Comparison of ENCODE assay signal across 22 cellular contexts in the genomic region with DNA sequence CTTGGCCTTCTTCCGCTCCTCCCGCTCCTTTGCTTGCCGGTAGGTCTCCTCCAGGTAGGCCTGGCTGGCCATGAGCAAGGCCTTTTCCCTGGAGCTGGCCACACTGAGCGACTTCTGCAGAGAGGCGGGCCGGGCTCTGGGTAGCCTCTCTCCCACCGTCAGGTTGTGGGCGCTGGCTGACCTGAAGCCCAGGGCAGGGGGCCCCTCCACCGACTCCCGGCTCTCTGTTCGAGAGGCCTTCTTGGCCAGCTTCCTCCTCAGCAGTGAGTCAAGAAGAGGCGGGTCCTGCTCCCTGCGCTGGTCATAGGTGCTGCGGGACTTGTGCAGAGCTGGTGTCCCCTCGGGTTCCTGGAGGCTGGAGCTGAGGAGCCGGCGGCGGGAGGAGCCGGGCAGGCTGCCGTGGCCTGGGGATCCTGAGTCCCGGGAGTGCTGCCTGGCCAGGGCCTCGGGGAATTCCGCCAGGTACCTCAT. TPM values are rescaled to one million over a fixed set of nuclear protein-coding genes. Genes with fewer than 3 reads are reported as not detected.
DNase-seq lines count a peak whose midpoint lies in the region; ATAC-seq and TF ChIP-seq lines count a peak whose summit lies in the region.
"Had no signal": no experiment of that assay in that cellular context is flagged by ENCODE, and none has a peak within 500 bp of the region (broad histone marks: within the 10 kb centered on the region; RNA-seq: fewer than 3 reads in every experiment).

No MANE protein-coding gene starts in this region.

- no peak overlapping the region for H3K4me3 ChIP-seq in lower lobe of right lung
- no peak overlapping the region for H3K4me3 ChIP-seq in upper lobe of left lung

- H3K56ac ChIP-seq in H9 (ENCODE audit: insufficient read length, low read depth, low read length), result no peak overlapping the region

- no peak overlapping the region for H3K27ac Mint-ChIP-seq in H9
- H3K27ac Mint-ChIP-seq: CD8-positive, alpha-beta memory T cell; HFFc6 had no signal

- no peak overlapping the region for H3K4ac ChIP-seq in H9 (ENCODE audit: low read depth, low read length)

- no peaks in the 10 kb centered on the region for H3K9me3 Mint-ChIP-seq in H9
- H3K9me3 Mint-ChIP-seq: HFFc6 had no signal

- H3K4me3 Mint-ChIP-seq in H9, result no peak overlapping the region
- H3K4me3 Mint-ChIP-seq: CD14-positive monocyte; CD8-positive, alpha-beta memory T cell; HFFc6 had no signal

- H4K8ac ChIP-seq in H9 (replicated peaks; ENCODE audit: insufficient read length, low read depth, low read length), result no peak overlapping the region

- H4K20me1 ChIP-seq in H9 (ENCODE audit: control insufficient read depth, insufficient read depth, insufficient read length), result no peaks in the 10 kb centered on the region

- no peaks in the 10 kb centered on the region for H3K23me2 ChIP-seq in H9 (ENCODE audit: insufficient read length, low read depth, low read length, poor library complexity, severe bottlenecking)

- no peak overlapping the region for H3K4me2 ChIP-seq in H9 (ENCODE audit: insufficient read depth, insufficient read length, low read length)
- H3K4me2 ChIP-seq: KMS-11, SK-N-SH had no signal

- no peak overlapping the region for H2BK20ac ChIP-seq in H9 (ENCODE audit: low read depth, low read length, poor library complexity, severe bottlenecking)

- no peak for TF ChIP-seq EP300 in upper lobe of left lung (IDR thresholded peaks at IDR 0.05)

- H2BK12ac ChIP-seq in H9 (ENCODE audit: insufficient read length, low read depth, low read length), result no peak overlapping the region

- WGBS in H9 (ENCODE audit: extremely low coverage, insufficient read length, low lambda C conversion rate), result no CpG with 5 or more reads among the region's 23 CpGs
- WGBS in upper lobe of left lung, 2 donors, result 76% methylated on average over 23 of the region's 23 CpGs; no CpG with 5 or more reads in 1 of the 2 donors

- no peak overlapping the region for H3K9ac ChIP-seq in H9 (ENCODE audit: extremely low read depth, insufficient read length, low read length)
- H3K9ac ChIP-seq: KMS-11, SK-N-SH had no signal

- H3K9me3 ChIP-seq in H9 (ENCODE audit: control insufficient read depth, low read depth, low read length), result no peaks in the 10 kb centered on the region
- no peaks in the 10 kb centered on the region for H3K9me3 ChIP-seq in lower lobe of right lung
- no peaks in the 10 kb centered on the region for H3K9me3 ChIP-seq in upper lobe of left lung
- H3K9me3 ChIP-seq: SK-N-SH had no signal

- intact Hi-C loops in lower lobe of right lung (cut with DNase I), result no loop called here

- H3K36me3 ChIP-seq in lower lobe of right lung (no peaks in the 10 kb centered on the region), upper lobe of left lung (no peaks in the 10 kb centered on the region)

- H3K4me1 ChIP-seq in H9 (ENCODE audit: insufficient read depth, low read length), result no peaks in the 10 kb centered on the region
- peaks cover 8% of the 10 kb centered on the region for H3K4me1 ChIP-seq in lower lobe of right lung
- peaks cover 0 to 16% (median 8%) of the 10 kb centered on the region in 4 donors for H3K4me1 ChIP-seq in upper lobe of left lung

- DNase-seq in H9 (peak; percentile 61), lower lobe of right lung (peak; percentile 62), upper lobe of left lung (peak; percentile 71 to 82), NCI-H2196 treated with DMSO at 0.1 percent for 48 hours (lab: John Stamatoyannopoulos, UW; ENCODE audit: unreplicated experiment) (no peak), DMS79 treated with DMSO at 0.1 percent for 48 hours (lab: John Stamatoyannopoulos, UW) (no peak)
- no peak for DNase-seq in activated CD4-positive, alpha-beta T cell treated with anti-CD3 and anti-CD28 coated beads, Interleukin-2, amount 50 U/mL, for 1 hour
- DNase-seq: CD8-positive, alpha-beta memory T cell; DMS 273 treated with DMSO at 0.1 percent for 48 hours; DMS79; GF-D8; HFFc6; IMR-90; MM.1S; NCI-H2029; NCI-H2227 treated with DMSO at 0.1 percent for 48 hours; NCI-H526 treated with DMSO at 0.1 percent for 48 hours; SK-N-SH had no signal

- no peak overlapping the region for H4K5ac ChIP-seq in H9 (ENCODE audit: insufficient read length, low read depth, low read length)

- TF ChIP-seq CTCF in H9 (conservative IDR thresholded peaks at IDR 0.05) (no peak), lower lobe of right lung (IDR thresholded peaks at IDR 0.05) (no peak), upper lobe of left lung (IDR thresholded peaks at IDR 0.05) (no peak)

- no peak overlapping the region for H3K14ac ChIP-seq in H9 (ENCODE audit: insufficient read depth, low read length)

- H3K36me3 Mint-ChIP-seq in H9 (ENCODE audit: insufficient read depth in 1 of 3, low read depth in 3 of 3), result no peaks in the 10 kb centered on the region
- H3K36me3 Mint-ChIP-seq: CD14-positive monocyte; CD8-positive, alpha-beta memory T cell had no signal

- no peak overlapping the region for H2BK120ac ChIP-seq in H9 (ENCODE audit: low read depth, low read length, poor library complexity, severe bottlenecking)

- H3K4me1 Mint-ChIP-seq in H9, result peaks cover 20 to 28% of the 10 kb centered on the region in 2 experiments
- H3K4me1 Mint-ChIP-seq: CD8-positive, alpha-beta memory T cell had no signal

- ATAC-seq in esophagus mucosa (peak; percentile 48), lower lobe of right lung (peak; percentile 62 to 73), upper lobe of left lung (ENCODE audit: low FRiP score in 2 of 2) (peak in 1 of 2 donors; percentile 59), GM18511 (IDR thresholded peaks at IDR 0.05; ENCODE audit: unreplicated experiment) (no peak)
- ATAC-seq: Panc1 had no signal

- no peak overlapping the region for H2AFZ ChIP-seq in H9 (ENCODE audit: low read length)

- H3K23ac ChIP-seq in H9 (ENCODE audit: insufficient read length, low read depth, low read length), result no peak overlapping the region

- peak in 1 of 4 donors; percentile 13 for TF ChIP-seq POLR2A in upper lobe of left lung (IDR thresholded peaks at IDR 0.05)

- H3K27me3 ChIP-seq in H9 (ENCODE audit: insufficient read depth, low read length), result no peaks in the 10 kb centered on the region
- peaks cover 10% of the 10 kb centered on the region for H3K27me3 ChIP-seq in lower lobe of right lung (ENCODE audit: low read depth)
- no peaks in the 10 kb centered on the region for H3K27me3 ChIP-seq in upper lobe of left lung

- H3K27ac ChIP-seq in H9 (ENCODE audit: insufficient read length, low read depth, low read length) (no peak overlapping the region), lower lobe of right lung (no peak overlapping the region), upper lobe of left lung (no peak overlapping the region)
- H3K27ac ChIP-seq: KMS-11 had no signal

- no peaks in the 10 kb centered on the region for H3K79me2 ChIP-seq in H9 (ENCODE audit: insufficient read depth, low read length)

- no peaks in the 10 kb centered on the region for H3K79me1 ChIP-seq in H9 (ENCODE audit: insufficient read depth, low read depth, low read length, poor library complexity, severe bottlenecking)

- H2AK5ac ChIP-seq in H9 (ENCODE audit: insufficient read length, low read length), result no peak overlapping the region

- no peak overlapping the region for H3T11ph ChIP-seq in H9 (ENCODE audit: low read length)

- H3K18ac ChIP-seq in H9 (ENCODE audit: insufficient read length, low read depth, low read length), result no peak overlapping the region

- H3K27me3 Mint-ChIP-seq in H9 (ENCODE audit: low read depth), result no peaks in the 10 kb centered on the region; the same call in none of the 2 replicates

- no peak overlapping the region for H2BK5ac ChIP-seq in H9 (ENCODE audit: insufficient read length, low read length)

- no peak overlapping the region for H4K91ac ChIP-seq in H9 (ENCODE audit: insufficient read length, low read depth, low read length)

- no peak overlapping the region for H2BK15ac ChIP-seq in H9 (ENCODE audit: low read depth, low read length)

RNA-seq across cellular contexts. Expression of gene GPR179, which starts 12.8 kb away (rescaled TPM):
- total RNA-seq in H9 (2021), result not detected in 2 replicates
- total RNA-seq in esophagus mucosa, result not detected
- total RNA-seq in lower lobe of right lung, result 0.15 TPM
- total RNA-seq in upper lobe of left lung, result under 1 TPM in 5 of 6 donors, not detected in 1; under 0.01 to 0.30 (median 0.09) TPM
- total RNA-seq: HFFc6, IMR-90 had no signal

RNA-seq across cellular contexts. Expression of gene SOCS7, which starts 20.7 kb away (rescaled TPM):
- 28.7 and 31.0 TPM in 2 replicates for total RNA-seq in H9 (2021)
- total RNA-seq in esophagus mucosa, result 11.9 TPM
- total RNA-seq in lower lobe of right lung, result 23.0 TPM
- 10 to 100 TPM; 17.5 to 40.4 (median 23.3) TPM for total RNA-seq in upper lobe of left lung

RNA-seq across cellular contexts. Expression of gene MRPL45, which starts 34.0 kb away (rescaled TPM):
- total RNA-seq in H9 (2021) (57.7 and 59.9 TPM in 2 replicates), esophagus mucosa (27.1 TPM), lower lobe of right lung (26.7 TPM), upper lobe of left lung (10 to 100 TPM in 5 of 6 donors, 1 to 10 TPM in 1; 5.7 to 28.9 (median 25.2) TPM)

Comparison
In these comparisons a context has a peak if more than half of its experiments do, and no peak if none do; other contexts are left out.
1. DNase-seq: peak in H9 (single experiment), lower lobe of right lung (single experiment) and upper lobe of left lung (2 of 2); none in activated CD4-positive, alpha-beta T cell treated with anti-CD3 and anti-CD28 coated beads, Interleukin-2, amount 50 U/mL, for 1 hour (single experiment), NCI-H2196 treated with DMSO at 0.1 percent for 48 hours (single experiment) and DMS79 treated with DMSO at 0.1 percent for 48 hours (single experiment).